Comparison of ENCODE assay signal across 1 cellular context in the genomic region with DNA sequence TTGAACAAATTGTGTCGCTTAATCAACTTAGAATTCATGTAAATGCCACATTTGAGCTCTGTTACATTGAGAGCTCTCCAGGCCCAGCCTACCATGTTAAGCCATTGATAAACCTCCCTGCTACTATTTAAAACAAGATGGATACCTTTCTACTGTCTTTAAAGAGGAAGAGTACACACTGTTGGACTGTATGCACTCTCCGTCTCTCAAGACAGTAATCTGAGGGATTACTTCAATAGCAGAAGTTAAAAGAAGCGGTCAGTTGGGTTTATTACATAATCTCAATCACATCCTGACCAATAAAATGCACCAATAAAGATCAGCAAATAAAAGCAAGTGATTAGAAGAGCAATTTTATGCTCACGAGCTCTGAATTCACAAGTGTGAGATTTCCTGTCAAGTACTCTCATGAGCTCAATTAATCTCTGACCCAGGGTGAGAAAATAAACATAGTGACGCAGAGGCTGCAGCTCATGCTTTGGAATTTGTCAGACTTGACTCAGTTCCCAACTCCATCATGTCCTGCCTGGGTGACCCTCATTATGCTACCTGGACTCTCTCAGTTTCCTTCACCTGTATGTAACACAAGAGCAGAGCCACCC.
TF ChIP-seq lines count a peak whose summit lies in the region.

No MANE protein-coding gene starts in this region.

TF ChIP-seq in GM12878, 131 proteins besides CTCF, POLR2A, EP300 and RAD21:
- no peak for TF ChIP-seq STAT1 (conservative IDR thresholded peaks at IDR 0.05)
- TF ChIP-seq YBX1 (IDR thresholded peaks at IDR 0.05) = no peak
- TF ChIP-seq ASH2L (IDR thresholded peaks at IDR 0.05; ENCODE audit: borderline replicate concordance, low read depth) = no peak
- TF ChIP-seq, protein P1, sequence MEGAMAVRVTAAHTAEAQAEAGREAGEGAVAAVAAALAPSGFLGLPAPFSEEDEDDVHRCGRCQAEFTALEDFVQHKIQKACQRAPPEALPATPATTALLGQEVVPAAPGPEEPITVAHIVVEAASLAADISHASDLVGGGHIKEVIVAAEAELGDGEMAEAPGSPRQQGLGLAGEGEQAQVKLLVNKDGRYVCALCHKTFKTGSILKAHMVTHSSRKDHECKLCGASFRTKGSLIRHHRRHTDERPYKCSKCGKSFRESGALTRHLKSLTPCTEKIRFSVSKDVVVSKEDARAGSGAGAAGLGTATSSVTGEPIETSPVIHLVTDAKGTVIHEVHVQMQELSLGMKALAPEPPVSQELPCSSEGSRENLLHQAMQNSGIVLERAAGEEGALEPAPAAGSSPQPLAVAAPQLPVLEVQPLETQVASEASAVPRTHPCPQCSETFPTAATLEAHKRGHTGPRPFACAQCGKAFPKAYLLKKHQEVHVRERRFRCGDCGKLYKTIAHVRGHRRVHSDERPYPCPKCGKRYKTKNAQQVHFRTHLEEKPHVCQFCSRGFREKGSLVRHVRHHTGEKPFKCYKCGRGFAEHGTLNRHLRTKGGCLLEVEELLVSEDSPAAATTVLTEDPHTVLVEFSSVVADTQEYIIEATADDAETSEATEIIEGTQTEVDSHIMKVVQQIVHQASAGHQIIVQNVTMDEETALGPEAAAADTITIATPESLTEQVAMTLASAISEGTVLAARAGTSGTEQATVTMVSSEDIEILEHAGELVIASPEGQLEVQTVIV (IDR thresholded peaks at IDR 0.05; ENCODE audit: borderline replicate concordance, partially characterized antibody) = no peak
- TF ChIP-seq ZNF24 (IDR thresholded peaks at IDR 0.05) = no peak
- TF ChIP-seq CHD2 (IDR thresholded peaks at IDR 0.05; ENCODE audit: borderline replicate concordance, low read depth, low read length) = no peak
- TF ChIP-seq CEBPB (IDR thresholded peaks at IDR 0.05; ENCODE audit: borderline replicate concordance in 1 of 2, low read depth in 2 of 2, low read length in 2 of 2) = no peak
- TF ChIP-seq ATF7 (IDR thresholded peaks at IDR 0.05; ENCODE audit: low read depth) = no peak
- TF ChIP-seq NBN (IDR thresholded peaks at IDR 0.05) = no peak
- no peak for TF ChIP-seq HDGF (IDR thresholded peaks at IDR 0.05)
- TF ChIP-seq, protein P2, sequence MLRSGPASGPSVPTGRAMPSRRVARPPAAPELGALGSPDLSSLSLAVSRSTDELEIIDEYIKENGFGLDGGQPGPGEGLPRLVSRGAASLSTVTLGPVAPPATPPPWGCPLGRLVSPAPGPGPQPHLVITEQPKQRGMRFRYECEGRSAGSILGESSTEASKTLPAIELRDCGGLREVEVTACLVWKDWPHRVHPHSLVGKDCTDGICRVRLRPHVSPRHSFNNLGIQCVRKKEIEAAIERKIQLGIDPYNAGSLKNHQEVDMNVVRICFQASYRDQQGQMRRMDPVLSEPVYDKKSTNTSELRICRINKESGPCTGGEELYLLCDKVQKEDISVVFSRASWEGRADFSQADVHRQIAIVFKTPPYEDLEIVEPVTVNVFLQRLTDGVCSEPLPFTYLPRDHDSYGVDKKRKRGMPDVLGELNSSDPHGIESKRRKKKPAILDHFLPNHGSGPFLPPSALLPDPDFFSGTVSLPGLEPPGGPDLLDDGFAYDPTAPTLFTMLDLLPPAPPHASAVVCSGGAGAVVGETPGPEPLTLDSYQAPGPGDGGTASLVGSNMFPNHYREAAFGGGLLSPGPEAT (IDR thresholded peaks at IDR 0.05; ENCODE audit: low read depth) = no peak
- no peak for TF ChIP-seq SMAD1 (IDR thresholded peaks at IDR 0.05; ENCODE audit: low read depth, partially characterized antibody)
- no peak for TF ChIP-seq BACH1 (IDR thresholded peaks at IDR 0.05; ENCODE audit: borderline replicate concordance)
- no peak for TF ChIP-seq JUND (IDR thresholded peaks at IDR 0.05; ENCODE audit: low read depth, low read length)
- no peak for TF ChIP-seq CHD1 (IDR thresholded peaks at IDR 0.05; ENCODE audit: low read depth, low read length)
- TF ChIP-seq FOXK2 (IDR thresholded peaks at IDR 0.05) = no peak
- TF ChIP-seq KAT2A (conservative IDR thresholded peaks at IDR 0.05; ENCODE audit: control insufficient read depth, low read depth, low read length) = no peak
- TF ChIP-seq FOXM1 (IDR thresholded peaks at IDR 0.05; ENCODE audit: low read depth, low read length) = no peak
- TF ChIP-seq BHLHE40 (IDR thresholded peaks at IDR 0.05; ENCODE audit: borderline replicate concordance in 1 of 2, low read depth in 2 of 2, low read length in 1 of 2) = no peak
